ENCODE assay signal across 20 cellular contexts in the genomic region with DNA sequence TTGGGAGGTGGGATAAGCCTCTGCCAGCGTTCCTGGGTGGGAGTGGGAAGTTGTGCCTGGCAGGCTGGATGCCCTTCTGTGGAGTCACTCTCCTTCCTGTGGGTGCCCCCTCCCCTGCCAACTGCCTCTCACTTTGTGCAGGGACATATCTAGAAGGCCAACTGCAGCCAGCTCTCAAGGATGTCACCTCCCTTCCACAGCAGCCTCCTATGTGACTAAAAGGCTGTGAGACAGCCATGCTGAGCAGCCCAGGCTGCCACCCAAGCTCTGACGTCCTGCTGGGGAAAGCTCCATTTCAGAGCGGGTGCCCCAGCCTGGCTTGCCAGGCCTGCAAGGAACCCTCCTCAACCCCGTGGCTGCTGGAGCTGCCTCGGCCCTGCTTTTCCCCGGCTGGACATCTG. TPM values are rescaled to one million over a fixed set of nuclear protein-coding genes. Genes with fewer than 3 reads are reported as not detected.
DNase-seq lines count a peak whose midpoint lies in the region; ATAC-seq and TF ChIP-seq lines count a peak whose summit lies in the region.
"Had no signal": no experiment of that assay in that cellular context is flagged by ENCODE, and none has a peak within 500 bp of the region (broad histone marks: within the 10 kb centered on the region; RNA-seq: fewer than 3 reads in every experiment).

No MANE protein-coding gene starts in this region.

- no peaks in the 10 kb centered on the region for H3K27me3 ChIP-seq in BLaER1
- H3K27me3 ChIP-seq in lower lobe of right lung (ENCODE audit: low read depth), result no peaks in the 10 kb centered on the region
- H3K27me3 ChIP-seq: heart right ventricle, sigmoid colon had no signal

- intact Hi-C loops in lower lobe of right lung (cut with DNase I), result no loop called here

- H3K27ac ChIP-seq in BLaER1, result no peak overlapping the region
- H3K27ac ChIP-seq in lower lobe of right lung, result peak overlapping the region; percentile 49
- H3K27ac ChIP-seq: sigmoid colon, transverse colon had no signal

- peak overlapping the region; percentile 37; the same call in 1 of the 2 replicates for H3K4me2 ChIP-seq in BLaER1

- no peaks in the 10 kb centered on the region for H4K20me1 ChIP-seq in BLaER1

- TF ChIP-seq CTCF in lower lobe of right lung (IDR thresholded peaks at IDR 0.05), result no peak

- H3K36me3 ChIP-seq in BLaER1, result no peaks in the 10 kb centered on the region
- H3K36me3 ChIP-seq in lower lobe of right lung, result no peaks in the 10 kb centered on the region
- H3K36me3 ChIP-seq: heart right ventricle, sigmoid colon, transverse colon had no signal

- peaks cover 54% of the 10 kb centered on the region for H3K4me1 ChIP-seq in BLaER1
- peaks cover 23% of the 10 kb centered on the region for H3K4me1 ChIP-seq in lower lobe of right lung
- H3K4me1 ChIP-seq: sigmoid colon, transverse colon had no signal

- H3K9me3 ChIP-seq in BLaER1 (no peaks in the 10 kb centered on the region), lower lobe of right lung (no peaks in the 10 kb centered on the region)
- H3K9me3 ChIP-seq: heart right ventricle, sigmoid colon, transverse colon had no signal

- no peak overlapping the region for H3K9ac ChIP-seq in BLaER1

- ATAC-seq in lower lobe of right lung, result peak in 1 of 2 donors; percentile 11
- no peak for ATAC-seq in HG03342 (IDR thresholded peaks at IDR 0.05; ENCODE audit: unreplicated experiment)
- ATAC-seq: HepG2; stimulated activated naive CD8-positive, alpha-beta T cell treated with anti-CD3 and anti-CD28 coated beads, Interleukin-15, Interleukin-2, amounts not matched to agents 100 U/mL and 50 U/mL, for 24 hours had no signal

- H3K4me3 ChIP-seq in BLaER1 (no peak overlapping the region), lower lobe of right lung (no peak overlapping the region)
- H3K4me3 ChIP-seq: heart right ventricle, sigmoid colon, transverse colon had no signal

- DNase-seq in Daoy (ENCODE audit: low read depth) (peak; percentile 49), RPMI7951 (ENCODE audit: low read depth) (peak; percentile 49), lower lobe of right lung (no peak), A172 (ENCODE audit: low spot score) (no peak), occipital lobe (lab: John Stamatoyannopoulos, UW) (no peak)
- DNase-seq: activated CD4-positive, alpha-beta memory T cell treated with anti-CD3 and anti-CD28 coated beads, Interleukin-2, amount 10 ng/mL, durations not matched to agents 7 days and 5 days; activated naive CD4-positive, alpha-beta T cell treated with anti-CD3 and anti-CD28 coated beads, Interleukin-2, amount 50 U/mL, for 16 hours; endodermal cell; immature natural killer cell; NCI-H1694; SHP77; sigmoid colon; stimulated activated naive CD8-positive, alpha-beta T cell treated with anti-CD3 and anti-CD28 coated beads, Interleukin-15, Interleukin-2, amounts not matched to agents 100 U/mL and 50 U/mL, for 24 hours; transverse colon had no signal

RNA-seq across cellular contexts. Expression of a gene that starts 19.6 kb away (rescaled TPM):
- not detected in 2 replicates for total RNA-seq in Daoy (2014; rRNA removed; shearing (Covaris generic))
- under 0.01 TPM in 1 of 2 replicates, not detected in the other for total RNA-seq in RPMI7951 (2014; rRNA removed; shearing (Covaris generic))
- total RNA-seq in lower lobe of right lung (18.2 TPM), occipital lobe (not detected)
- total RNA-seq in A172 (2014; rRNA removed; shearing (Covaris generic)), result 0.05 TPM in 1 of 2 replicates, not detected in the other
- total RNA-seq: activated CD4-positive, alpha-beta memory T cell treated with anti-CD3 and anti-CD28 coated beads, Interleukin-2, amount 10 ng/mL, durations not matched to agents 7 days and 5 days; myocyte; osteocyte; sigmoid colon; transverse colon had no signal

RNA-seq across cellular contexts. Expression of a gene that starts 40.4 kb away (rescaled TPM):
- 2.7 and 3.5 TPM in 2 replicates for total RNA-seq in Daoy (2014; rRNA removed; shearing (Covaris generic))
- 0.96 and 0.98 TPM in 2 replicates for total RNA-seq in RPMI7951 (2014; rRNA removed; shearing (Covaris generic))
- total RNA-seq in lower lobe of right lung (9.1 TPM), occipital lobe (0.78 TPM)
- total RNA-seq in A172 (2014; rRNA removed; shearing (Covaris generic)), result 0.29 TPM in 2 replicates
- total RNA-seq: activated CD4-positive, alpha-beta memory T cell treated with anti-CD3 and anti-CD28 coated beads, Interleukin-2, amount 10 ng/mL, durations not matched to agents 7 days and 5 days; endodermal cell had no signal

Comparison
In these comparisons a context has a peak if more than half of its experiments do, and no peak if none do; other contexts are left out.
1. DNase-seq: peak in Daoy (single experiment) and RPMI7951 (single experiment); none in lower lobe of right lung (single experiment), A172 (single experiment) and occipital lobe (single experiment).
2. RNA of a gene that starts 19.6 kb away (total RNA-seq): 18.2 TPM in lower lobe of right lung (single experiment); not detected in Daoy, under 0.01 TPM in RPMI7951, 0.05 TPM in A172 and not detected in occipital lobe (single experiment); every median in the first group is over 10 times any median in the second.